In the genomic region with DNA sequence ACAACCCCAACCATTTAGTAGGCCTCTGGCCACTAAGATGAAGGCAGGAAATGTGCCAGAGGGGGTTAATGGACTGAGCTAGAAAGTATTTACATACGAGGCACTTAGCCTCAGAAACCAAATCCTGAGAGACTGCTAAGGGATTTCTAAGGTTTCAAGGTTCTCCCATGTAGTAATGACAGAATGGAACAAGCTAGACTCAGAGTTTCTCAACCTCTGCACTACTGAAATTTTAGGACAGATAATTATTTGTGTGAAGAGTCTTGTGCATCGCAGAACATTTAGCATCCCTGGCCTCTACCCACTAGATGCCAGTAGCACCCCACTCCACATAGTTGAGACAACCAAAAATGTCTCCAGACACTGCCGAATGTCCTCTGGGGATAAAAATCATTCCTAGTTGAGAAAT, we compare ENCODE assay signal across 2 cellular contexts.
TF ChIP-seq lines count a peak whose summit lies in the region.

No MANE protein-coding gene starts in this region.

TF ChIP-seq in HEK293, 187 proteins besides CTCF, POLR2A, EP300 and RAD21 (continued from another document):
- TF ChIP-seq, protein P1, sequence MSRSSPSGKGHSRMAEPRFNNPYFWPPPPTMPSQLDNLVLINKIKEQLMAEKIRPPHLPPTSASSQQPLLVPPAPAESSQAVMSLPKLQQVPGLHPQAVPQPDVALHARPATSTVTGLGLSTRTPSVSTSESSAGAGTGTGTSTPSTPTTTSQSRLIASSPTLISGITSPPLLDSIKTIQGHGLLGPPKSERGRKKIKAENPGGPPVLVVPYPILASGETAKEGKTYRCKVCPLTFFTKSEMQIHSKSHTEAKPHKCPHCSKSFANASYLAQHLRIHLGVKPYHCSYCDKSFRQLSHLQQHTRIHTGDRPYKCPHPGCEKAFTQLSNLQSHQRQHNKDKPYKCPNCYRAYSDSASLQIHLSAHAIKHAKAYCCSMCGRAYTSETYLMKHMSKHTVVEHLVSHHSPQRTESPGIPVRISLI (tag by site-specific recombination; IDR thresholded peaks at IDR 0.05) = no peak
- TF ChIP-seq, protein P2, sequence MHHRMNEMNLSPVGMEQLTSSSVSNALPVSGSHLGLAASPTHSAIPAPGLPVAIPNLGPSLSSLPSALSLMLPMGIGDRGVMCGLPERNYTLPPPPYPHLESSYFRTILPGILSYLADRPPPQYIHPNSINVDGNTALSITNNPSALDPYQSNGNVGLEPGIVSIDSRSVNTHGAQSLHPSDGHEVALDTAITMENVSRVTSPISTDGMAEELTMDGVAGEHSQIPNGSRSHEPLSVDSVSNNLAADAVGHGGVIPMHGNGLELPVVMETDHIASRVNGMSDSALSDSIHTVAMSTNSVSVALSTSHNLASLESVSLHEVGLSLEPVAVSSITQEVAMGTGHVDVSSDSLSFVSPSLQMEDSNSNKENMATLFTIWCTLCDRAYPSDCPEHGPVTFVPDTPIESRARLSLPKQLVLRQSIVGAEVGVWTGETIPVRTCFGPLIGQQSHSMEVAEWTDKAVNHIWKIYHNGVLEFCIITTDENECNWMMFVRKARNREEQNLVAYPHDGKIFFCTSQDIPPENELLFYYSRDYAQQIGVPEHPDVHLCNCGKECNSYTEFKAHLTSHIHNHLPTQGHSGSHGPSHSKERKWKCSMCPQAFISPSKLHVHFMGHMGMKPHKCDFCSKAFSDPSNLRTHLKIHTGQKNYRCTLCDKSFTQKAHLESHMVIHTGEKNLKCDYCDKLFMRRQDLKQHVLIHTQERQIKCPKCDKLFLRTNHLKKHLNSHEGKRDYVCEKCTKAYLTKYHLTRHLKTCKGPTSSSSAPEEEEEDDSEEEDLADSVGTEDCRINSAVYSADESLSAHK (tag by site-specific recombination; IDR thresholded peaks at IDR 0.05) = peak; percentile 91

TF ChIP-seq in GM12878, 131 proteins besides CTCF, POLR2A, EP300 and RAD21 (continued from another document):
- TF ChIP-seq, protein P3, sequence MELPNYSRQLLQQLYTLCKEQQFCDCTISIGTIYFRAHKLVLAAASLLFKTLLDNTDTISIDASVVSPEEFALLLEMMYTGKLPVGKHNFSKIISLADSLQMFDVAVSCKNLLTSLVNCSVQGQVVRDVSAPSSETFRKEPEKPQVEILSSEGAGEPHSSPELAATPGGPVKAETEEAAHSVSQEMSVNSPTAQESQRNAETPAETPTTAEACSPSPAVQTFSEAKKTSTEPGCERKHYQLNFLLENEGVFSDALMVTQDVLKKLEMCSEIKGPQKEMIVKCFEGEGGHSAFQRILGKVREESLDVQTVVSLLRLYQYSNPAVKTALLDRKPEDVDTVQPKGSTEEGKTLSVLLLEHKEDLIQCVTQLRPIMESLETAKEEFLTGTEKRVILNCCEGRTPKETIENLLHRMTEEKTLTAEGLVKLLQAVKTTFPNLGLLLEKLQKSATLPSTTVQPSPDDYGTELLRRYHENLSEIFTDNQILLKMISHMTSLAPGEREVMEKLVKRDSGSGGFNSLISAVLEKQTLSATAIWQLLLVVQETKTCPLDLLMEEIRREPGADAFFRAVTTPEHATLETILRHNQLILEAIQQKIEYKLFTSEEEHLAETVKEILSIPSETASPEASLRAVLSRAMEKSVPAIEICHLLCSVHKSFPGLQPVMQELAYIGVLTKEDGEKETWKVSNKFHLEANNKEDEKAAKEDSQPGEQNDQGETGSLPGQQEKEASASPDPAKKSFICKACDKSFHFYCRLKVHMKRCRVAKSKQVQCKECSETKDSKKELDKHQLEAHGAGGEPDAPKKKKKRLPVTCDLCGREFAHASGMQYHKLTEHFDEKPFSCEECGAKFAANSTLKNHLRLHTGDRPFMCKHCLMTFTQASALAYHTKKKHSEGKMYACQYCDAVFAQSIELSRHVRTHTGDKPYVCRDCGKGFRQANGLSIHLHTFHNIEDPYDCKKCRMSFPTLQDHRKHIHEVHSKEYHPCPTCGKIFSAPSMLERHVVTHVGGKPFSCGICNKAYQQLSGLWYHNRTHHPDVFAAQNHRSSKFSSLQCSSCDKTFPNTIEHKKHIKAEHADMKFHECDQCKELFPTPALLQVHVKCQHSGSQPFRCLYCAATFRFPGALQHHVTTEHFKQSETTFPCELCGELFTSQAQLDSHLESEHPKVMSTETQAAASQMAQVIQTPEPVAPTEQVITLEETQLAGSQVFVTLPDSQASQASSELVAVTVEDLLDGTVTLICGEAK (IDR thresholded peaks at IDR 0.05; ENCODE audit: borderline replicate concordance) = no peak
- TF ChIP-seq STAT1 (conservative IDR thresholded peaks at IDR 0.05) = no peak
- no peak for TF ChIP-seq GABPA (IDR thresholded peaks at IDR 0.05; ENCODE audit: low read depth)
- TF ChIP-seq, protein P4, sequence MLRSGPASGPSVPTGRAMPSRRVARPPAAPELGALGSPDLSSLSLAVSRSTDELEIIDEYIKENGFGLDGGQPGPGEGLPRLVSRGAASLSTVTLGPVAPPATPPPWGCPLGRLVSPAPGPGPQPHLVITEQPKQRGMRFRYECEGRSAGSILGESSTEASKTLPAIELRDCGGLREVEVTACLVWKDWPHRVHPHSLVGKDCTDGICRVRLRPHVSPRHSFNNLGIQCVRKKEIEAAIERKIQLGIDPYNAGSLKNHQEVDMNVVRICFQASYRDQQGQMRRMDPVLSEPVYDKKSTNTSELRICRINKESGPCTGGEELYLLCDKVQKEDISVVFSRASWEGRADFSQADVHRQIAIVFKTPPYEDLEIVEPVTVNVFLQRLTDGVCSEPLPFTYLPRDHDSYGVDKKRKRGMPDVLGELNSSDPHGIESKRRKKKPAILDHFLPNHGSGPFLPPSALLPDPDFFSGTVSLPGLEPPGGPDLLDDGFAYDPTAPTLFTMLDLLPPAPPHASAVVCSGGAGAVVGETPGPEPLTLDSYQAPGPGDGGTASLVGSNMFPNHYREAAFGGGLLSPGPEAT (IDR thresholded peaks at IDR 0.05; ENCODE audit: low read depth) = 0 out of 2 replicates have a peak, but pooled peaks have one; percentile 10
- TF ChIP-seq, protein P5, sequence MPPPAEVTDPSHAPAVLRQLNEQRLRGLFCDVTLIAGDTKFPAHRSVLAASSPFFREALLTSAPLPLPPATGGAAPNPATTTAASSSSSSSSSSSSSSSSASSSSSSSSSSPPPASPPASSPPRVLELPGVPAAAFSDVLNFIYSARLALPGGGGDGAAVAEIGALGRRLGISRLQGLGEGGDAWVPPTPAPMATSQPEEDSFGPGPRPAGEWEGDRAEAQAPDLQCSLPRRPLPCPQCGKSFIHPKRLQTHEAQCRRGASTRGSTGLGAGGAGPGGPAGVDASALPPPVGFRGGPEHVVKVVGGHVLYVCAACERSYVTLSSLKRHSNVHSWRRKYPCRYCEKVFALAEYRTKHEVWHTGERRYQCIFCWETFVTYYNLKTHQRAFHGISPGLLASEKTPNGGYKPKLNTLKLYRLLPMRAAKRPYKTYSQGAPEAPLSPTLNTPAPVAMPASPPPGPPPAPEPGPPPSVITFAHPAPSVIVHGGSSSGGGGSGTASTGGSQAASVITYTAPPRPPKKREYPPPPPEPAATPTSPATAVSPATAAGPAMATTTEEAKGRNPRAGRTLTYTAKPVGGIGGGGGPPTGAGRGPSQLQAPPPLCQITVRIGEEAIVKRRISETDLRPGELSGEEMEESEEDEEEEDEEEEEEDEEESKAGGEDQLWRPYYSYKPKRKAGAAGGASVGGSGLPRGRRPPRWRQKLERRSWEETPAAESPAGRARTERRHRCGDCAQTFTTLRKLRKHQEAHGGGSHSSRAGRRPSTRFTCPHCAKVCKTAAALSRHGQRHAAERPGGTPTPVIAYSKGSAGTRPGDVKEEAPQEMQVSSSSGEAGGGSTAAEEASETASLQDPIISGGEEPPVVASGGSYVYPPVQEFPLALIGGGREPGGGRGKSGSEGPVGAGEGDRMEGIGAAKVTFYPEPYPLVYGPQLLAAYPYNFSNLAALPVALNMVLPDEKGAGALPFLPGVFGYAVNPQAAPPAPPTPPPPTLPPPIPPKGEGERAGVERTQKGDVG (CRISPR knock-in tag; IDR thresholded peaks at IDR 0.05) = no peak
- no peak for TF ChIP-seq POLR2AphosphoS5 (IDR thresholded peaks at IDR 0.05; ENCODE audit: low read length)
- TF ChIP-seq ZZZ3 (IDR thresholded peaks at IDR 0.05; ENCODE audit: control insufficient read depth, insufficient read length, low read depth) = no peak
- peak; percentile 36 for TF ChIP-seq MEF2B (IDR thresholded peaks at IDR 0.05; ENCODE audit: partially characterized antibody, poor library complexity, severe bottlenecking)
- no peak for TF ChIP-seq YBX1 (IDR thresholded peaks at IDR 0.05)
TF ChIP-seq in GM12878: peak in this region for 3.
